In genomic region chr1:205936846-205937707, GRCh38 we compare ENCODE assay signal across 21 cellular contexts. TPM values are rescaled to one million over a fixed set of nuclear protein-coding genes. Genes with fewer than 3 reads are reported as not detected.
DNase-seq lines count a peak whose midpoint lies in the region; ATAC-seq, FAIRE-seq and TF ChIP-seq lines count a peak whose summit lies in the region.
"Had no signal": no experiment of that assay in that cellular context is flagged by ENCODE, and none has a peak within 500 bp of the region (broad histone marks: within the 10 kb centered on the region; RNA-seq: fewer than 3 reads in every experiment).

No MANE protein-coding gene starts in this region.

- no TSS peak for BruUV-seq in Caco-2 (replicated peaks; lab: Mats Ljungman, UMichigan)

- H3K9ac ChIP-seq in mesendoderm (ENCODE audit: low read length): no peak overlapping the region

- peak overlapping the region; percentile 85 for H3K27ac Mint-ChIP-seq in Caco-2 (ENCODE audit: unreplicated experiment)
- no peak overlapping the region for H3K27ac Mint-ChIP-seq in activated T-helper 1 cell treated with anti-CD3 and anti-CD28 coated beads, Interleukin-12 subunit alpha, Interleukin-12 subunit beta, Interleukin-2, Interleukin-4 antibody, amounts not matched to agents 30 ng/mL and 10 ng/mL and 1 ng/mL, durations not matched to agents 14 hours and 24 hours and 36 hours
- H3K27ac Mint-ChIP-seq: activated T-helper 17 cell treated with anti-CD3 and anti-CD28 coated beads, Interleukin-2, amount 50 U/mL, for 72 hours; stimulated activated naive B cell treated with anti-CD40 and anti-IgM and Interleukin-4, amounts not matched to agents 10 μg/mL and 1 μg/mL and 100 μg/mL, for 72 hours had no signal

- no peak overlapping the region for H2AK5ac ChIP-seq in mesendoderm (ENCODE audit: low read length)

- WGBS in mesendoderm (ENCODE audit: extremely low coverage, insufficient coverage, low lambda C conversion rate): no CpG with 5 or more reads among the region's 12 CpGs

- intact Hi-C loops in Caco-2 (cut with micrococcal nuclease; ENCODE audit: unreplicated experiment): no loop called here
- intact Hi-C loops in activated T-helper 1 cell treated with anti-CD3 and anti-CD28 coated beads, Interleukin-12 subunit alpha, Interleukin-12 subunit beta, Interleukin-2, Interleukin-4 antibody, amounts not matched to agents 30 ng/mL and 10 ng/mL and 1 ng/mL, durations not matched to agents 14 hours and 24 hours and 36 hours (cut with micrococcal nuclease): no loop called here

- H3K79me1 ChIP-seq in mesendoderm (ENCODE audit: low read length): no peaks in the 10 kb centered on the region

- H3K36me3 Mint-ChIP-seq in Caco-2 (ENCODE audit: insufficient read depth, unreplicated experiment): peaks cover 5% of the 10 kb centered on the region
- no peaks in the 10 kb centered on the region for H3K36me3 Mint-ChIP-seq in activated T-helper 1 cell treated with anti-CD3 and anti-CD28 coated beads, Interleukin-12 subunit alpha, Interleukin-12 subunit beta, Interleukin-2, Interleukin-4 antibody, amounts not matched to agents 30 ng/mL and 10 ng/mL and 1 ng/mL, durations not matched to agents 14 hours and 24 hours and 36 hours (ENCODE audit: low read depth)
- H3K36me3 Mint-ChIP-seq: stimulated activated naive B cell treated with anti-CD40 and anti-IgM and Interleukin-4, amounts not matched to agents 10 μg/mL and 1 μg/mL and 100 μg/mL, for 72 hours had no signal

- H3K36me3 ChIP-seq in Caco-2 (ENCODE audit: control insufficient read depth, insufficient read depth, low read length) (no peaks in the 10 kb centered on the region), MG63 (no peaks in the 10 kb centered on the region), bronchial epithelial cell (ENCODE audit: control insufficient read depth, insufficient read depth, low read length) (no peaks in the 10 kb centered on the region), mesendoderm (ENCODE audit: control insufficient read depth, insufficient read depth, low read length) (no peaks in the 10 kb centered on the region)
- H3K36me3 ChIP-seq: cardiac muscle cell, HAP-1 had no signal

- no peak for FAIRE-seq in bronchial epithelial cell (lab: Jason Lieb, UNC)

- no peak overlapping the region for H3K4ac ChIP-seq in mesendoderm (ENCODE audit: low read depth, low read length)

- no peak overlapping the region for H2BK15ac ChIP-seq in mesendoderm (replicated peaks; ENCODE audit: low read depth)

- CTCF ChIA-PET in Caco-2 (lab: Charles Lee): no interaction called here

- POLR2A ChIA-PET in Caco-2 (lab: Charles Lee): no interaction called here

- H3K9me3 ChIP-seq in Caco-2 (no peaks in the 10 kb centered on the region), MG63 (no peaks in the 10 kb centered on the region; the same call in 1 of the 2 replicates)
- H3K9me3 ChIP-seq: HAP-1, mucosa of descending colon had no signal

- TF ChIP-seq CTCF in Caco-2 (IDR thresholded peaks at IDR 0.05; ENCODE audit: insufficient read depth in 1 of 2, low read depth in 1 of 2, low read length in 1 of 2, severe bottlenecking in 1 of 2, unreplicated experiment in 1 of 2) (no peak), bronchial epithelial cell (IDR thresholded peaks at IDR 0.05; ENCODE audit: insufficient read depth, low read length, severe bottlenecking) (no peak)

- H3K27me3 Mint-ChIP-seq in Caco-2 (ENCODE audit: insufficient read depth, unreplicated experiment): no peaks in the 10 kb centered on the region
- peaks cover 43% of the 10 kb centered on the region for H3K27me3 Mint-ChIP-seq in activated T-helper 1 cell treated with anti-CD3 and anti-CD28 coated beads, Interleukin-12 subunit alpha, Interleukin-12 subunit beta, Interleukin-2, Interleukin-4 antibody, amounts not matched to agents 30 ng/mL and 10 ng/mL and 1 ng/mL, durations not matched to agents 14 hours and 24 hours and 36 hours (ENCODE audit: insufficient read depth)

- no peak for ATAC-seq in GM21717 (IDR thresholded peaks at IDR 0.05; ENCODE audit: unreplicated experiment)
- ATAC-seq: activated T-helper 17 cell treated with anti-CD3 and anti-CD28 coated beads, Interleukin-2, amount 50 U/mL, for 72 hours; mucosa of descending colon; stimulated activated naive B cell treated with anti-CD40 and anti-IgM and Interleukin-4, amounts not matched to agents 10 μg/mL and 1 μg/mL and 100 μg/mL, for 72 hours had no signal

- no peak overlapping the region for H3K4me2 ChIP-seq in mesendoderm (ENCODE audit: low read length)

- H2BK120ac ChIP-seq in mesendoderm (ENCODE audit: low read depth, low read length): no peak overlapping the region

- peaks cover 14% of the 10 kb centered on the region for H3K4me1 Mint-ChIP-seq in Caco-2 (ENCODE audit: low read depth, unreplicated experiment)
- no peaks in the 10 kb centered on the region for H3K4me1 Mint-ChIP-seq in activated T-helper 1 cell treated with anti-CD3 and anti-CD28 coated beads, Interleukin-12 subunit alpha, Interleukin-12 subunit beta, Interleukin-2, Interleukin-4 antibody, amounts not matched to agents 30 ng/mL and 10 ng/mL and 1 ng/mL, durations not matched to agents 14 hours and 24 hours and 36 hours (ENCODE audit: low read depth)
- H3K4me1 Mint-ChIP-seq: activated T-helper 17 cell treated with anti-CD3 and anti-CD28 coated beads, Interleukin-2, amount 50 U/mL, for 72 hours had no signal

- H3K4me3 ChIP-seq in Caco-2 (ENCODE audit: low read depth, low read length) (no peak overlapping the region), MG63 (no peak overlapping the region), bronchial epithelial cell (ENCODE audit: low read depth, low read length) (no peak overlapping the region), mesendoderm (ENCODE audit: low read length) (no peak overlapping the region)
- H3K4me3 ChIP-seq: cardiac muscle cell, HAP-1, mucosa of descending colon had no signal

- H3K4me1 ChIP-seq in Caco-2 (peaks cover 16% of the 10 kb centered on the region), mesendoderm (ENCODE audit: control insufficient read depth, low read depth, low read length) (no peaks in the 10 kb centered on the region)

- H3K18ac ChIP-seq in mesendoderm (ENCODE audit: low read length): no peak overlapping the region

- no peak overlapping the region for H4K5ac ChIP-seq in mesendoderm (ENCODE audit: low read length)

- H2BK5ac ChIP-seq in mesendoderm (ENCODE audit: low read length): no peak overlapping the region

- H3K56ac ChIP-seq in mesendoderm (ENCODE audit: low read length): no peak overlapping the region

- no peak overlapping the region for H3K4me3 Mint-ChIP-seq in Caco-2 (ENCODE audit: unreplicated experiment)
- no peak overlapping the region for H3K4me3 Mint-ChIP-seq in activated T-helper 1 cell treated with anti-CD3 and anti-CD28 coated beads, Interleukin-12 subunit alpha, Interleukin-12 subunit beta, Interleukin-2, Interleukin-4 antibody, amounts not matched to agents 30 ng/mL and 10 ng/mL and 1 ng/mL, durations not matched to agents 14 hours and 24 hours and 36 hours
- H3K4me3 Mint-ChIP-seq: activated T-helper 17 cell treated with anti-CD3 and anti-CD28 coated beads, Interleukin-2, amount 50 U/mL, for 72 hours; IgD-negative memory B cell; stimulated activated naive B cell treated with anti-CD40 and anti-IgM and Interleukin-4, amounts not matched to agents 10 μg/mL and 1 μg/mL and 100 μg/mL, for 72 hours had no signal

- H3K27me3 ChIP-seq in Caco-2 (replicated peaks; ENCODE audit: control insufficient read depth, insufficient read depth, low read length) (no peaks in the 10 kb centered on the region), MG63 (0 out of 2 replicates have a peak, but pooled peaks cover 2% of the 10 kb centered on the region), bronchial epithelial cell (ENCODE audit: control insufficient read depth, insufficient read depth, low read length) (peaks cover 15% of the 10 kb centered on the region), mesendoderm (ENCODE audit: insufficient read depth, low read length, poor library complexity) (no peaks in the 10 kb centered on the region)
- H3K27me3 ChIP-seq: cardiac muscle cell had no signal

- H3K23ac ChIP-seq in mesendoderm (ENCODE audit: low read length): no peak overlapping the region

- H3K79me2 ChIP-seq in mesendoderm (ENCODE audit: control insufficient read depth, insufficient read depth, low read length): no peaks in the 10 kb centered on the region

- no peak overlapping the region for H4K8ac ChIP-seq in mesendoderm (ENCODE audit: low read depth, low read length)

- no peak overlapping the region for H3K27ac ChIP-seq in mesendoderm (ENCODE audit: low read depth, low read length)
- H3K27ac ChIP-seq: cardiac muscle cell had no signal

- DNase-seq in Caco-2 (peak; percentile 22 to 43), MG63 (peak; percentile 43), bronchial epithelial cell (ENCODE audit: low read depth) (peak; percentile 38), mesendoderm (peak; percentile 67), DMS153 (lab: John Stamatoyannopoulos, UW) (no peak), amniotic stem cell (lab: John Stamatoyannopoulos, UW) (no peak)
- no peak for DNase-seq in activated T-helper 1 cell treated with anti-CD3 and anti-CD28 coated beads, Interleukin-12 subunit alpha, Interleukin-12 subunit beta, Interleukin-2, Interleukin-4 antibody, amounts not matched to agents 30 ng/mL and 10 ng/mL and 1 ng/mL, durations not matched to agents 14 hours and 24 hours and 36 hours (ENCODE audit: low spot score)
- DNase-seq: activated CD4-positive, alpha-beta T cell treated with anti-CD3 and anti-CD28 coated beads, Interleukin-2, amount 50 U/mL, for 1 hour; C1 segment of cervical spinal cord; GDM1; NCI-H2081; stimulated activated CD4-positive, alpha-beta T cell treated with anti-CD3 and anti-CD28 coated beads, Interleukin-4, amount 100 ng/mL, for 24 hours; stimulated activated naive B cell treated with anti-CD40 and anti-IgM and Interleukin-4, amounts not matched to agents 10 μg/mL and 1 μg/mL and 100 μg/mL, for 72 hours; T-helper 2 cell had no signal

- H3K9me3 Mint-ChIP-seq in Caco-2 (ENCODE audit: unreplicated experiment): no peaks in the 10 kb centered on the region
- H3K9me3 Mint-ChIP-seq in activated T-helper 1 cell treated with anti-CD3 and anti-CD28 coated beads, Interleukin-12 subunit alpha, Interleukin-12 subunit beta, Interleukin-2, Interleukin-4 antibody, amounts not matched to agents 30 ng/mL and 10 ng/mL and 1 ng/mL, durations not matched to agents 14 hours and 24 hours and 36 hours: no peaks in the 10 kb centered on the region
- H3K9me3 Mint-ChIP-seq: activated T-helper 17 cell treated with anti-CD3 and anti-CD28 coated beads, Interleukin-2, amount 50 U/mL, for 72 hours; IgD-negative memory B cell; stimulated activated naive B cell treated with anti-CD40 and anti-IgM and Interleukin-4, amounts not matched to agents 10 μg/mL and 1 μg/mL and 100 μg/mL, for 72 hours had no signal

RNA-seq across cellular contexts. Expression of gene SLC26A9, which starts 6.2 kb away (rescaled TPM):
- 0.30 TPM in 1 of 2 replicates, not detected in the other for total RNA-seq in Caco-2 (2022)
- total RNA-seq in MG63 (2014; rRNA removed; shearing (Covaris generic); ENCODE audit: low replicate concordance): not detected in 2 replicates
- total RNA-seq in bronchial epithelial cell: 0.26 TPM in 1 of 2 replicates, not detected in the other
- 0.01 TPM for polyA plus RNA-seq in mesendoderm (2013, experiment 1 of 2)
- polyA plus RNA-seq in mesendoderm (2013, experiment 2 of 2): 0.06 TPM
- not detected in 2 replicates for total RNA-seq in activated T-helper 1 cell treated with anti-CD3 and anti-CD28 coated beads, Interleukin-12 subunit alpha, Interleukin-12 subunit beta, Interleukin-2, Interleukin-4 antibody, amounts not matched to agents 30 ng/mL and 10 ng/mL and 1 ng/mL, durations not matched to agents 14 hours and 24 hours and 36 hours
- total RNA-seq: activated T-helper 17 cell treated with anti-CD3 and anti-CD28 coated beads, Interleukin-2, amount 50 U/mL, for 72 hours; epithelial cell of proximal tubule; mucosa of descending colon had no signal
- polyA plus RNA-seq: IgD-negative memory B cell had no signal

Comparison
In these comparisons a context has a peak if more than half of its experiments do, and no peak if none do; other contexts are left out.
1. DNase-seq: peak in Caco-2 (2 of 2), MG63 (single experiment), bronchial epithelial cell (single experiment) and mesendoderm (single experiment); none in DMS153 (single experiment), amniotic stem cell (single experiment) and activated T-helper 1 cell treated with anti-CD3 and anti-CD28 coated beads, Interleukin-12 subunit alpha, Interleukin-12 subunit beta, Interleukin-2, Interleukin-4 antibody, amounts not matched to agents 30 ng/mL and 10 ng/mL and 1 ng/mL, durations not matched to agents 14 hours and 24 hours and 36 hours (single experiment).